In genomic region chr12:54587315-54587821, GRCh38 we compare ENCODE assay signal across 12 cellular contexts. TPM values are rescaled to one million over a fixed set of nuclear protein-coding genes. Genes with fewer than 3 reads are reported as not detected.
DNase-seq lines count a peak whose midpoint lies in the region; TF ChIP-seq lines count a peak whose summit lies in the region.
"Had no signal": no experiment of that assay in that cellular context is flagged by ENCODE, and none has a peak within 500 bp of the region (broad histone marks: within the 10 kb centered on the region; RNA-seq: fewer than 3 reads in every experiment).

No MANE protein-coding gene starts in this region.

- WGBS in esophagus squamous epithelium, 2 donors: 50 to 64% methylated on average over 5 of the region's 5 CpGs

- TF ChIP-seq POLR2A in esophagus squamous epithelium (IDR thresholded peaks at IDR 0.05): no peak

- H3K36me3 ChIP-seq in esophagus squamous epithelium: no peaks in the 10 kb centered on the region

- H3K27me3 Mint-ChIP-seq in activated naive CD4-positive, alpha-beta T cell treated with anti-CD3 and anti-CD28 coated beads, Interleukin-2, amount 10 ng/mL, durations not matched to agents 7 days and 5 days: peaks cover 96% of the 10 kb centered on the region

- DNase-seq in NCI-H1417 (lab: John Stamatoyannopoulos, UW): peak in 2 of 3 experiments; percentile 28 to 45
- no peak for DNase-seq in NCI-H1417 treated with DMSO at 0.1 percent for 48 hours (lab: John Stamatoyannopoulos, UW)
- DNase-seq in esophagus squamous epithelium (lab: John Stamatoyannopoulos, UW): no peak
- DNase-seq in midbrain (lab: John Stamatoyannopoulos, UW): peak; percentile 22
- DNase-seq in activated naive CD4-positive, alpha-beta T cell treated with anti-CD3 and anti-CD28 coated beads, Interleukin-2, amount 10 ng/mL, durations not matched to agents 7 days and 5 days: no peak
- no peak for DNase-seq in GM03348 (ENCODE audit: low spot score)
- DNase-seq in GM13976 (ENCODE audit: low spot score): no peak
- DNase-seq: activated CD8-positive, alpha-beta memory T cell treated with anti-CD3 and anti-CD28 coated beads for 24 hours; NCI-H446 treated with DMSO at 0.1 percent for 48 hours had no signal

- intact Hi-C loops in esophagus squamous epithelium (cut with DNase I): no loop called here

- H3K27ac Mint-ChIP-seq in activated naive CD4-positive, alpha-beta T cell treated with anti-CD3 and anti-CD28 coated beads, Interleukin-2, amount 10 ng/mL, durations not matched to agents 7 days and 5 days: no peak overlapping the region

- CTCF ChIA-PET in activated naive CD4-positive, alpha-beta T cell treated with anti-CD3 and anti-CD28 coated beads, Interleukin-2, amount 10 ng/mL, durations not matched to agents 7 days and 5 days (lab: Charles Lee): interaction anchor here (0.9 to 2.3 kb wide), 2 partner anchors 8 to 11 kb away, joined by 3 to 10 read pairs; no protein-coding TSS in a partner anchor

- no peak for TF ChIP-seq CTCF in esophagus squamous epithelium (IDR thresholded peaks at IDR 0.05)
- TF ChIP-seq CTCF in GM13976 (IDR thresholded peaks at IDR 0.05; ENCODE audit: borderline replicate concordance, control extremely low read depth, extremely low read depth, insufficient read depth, missing control alignments): no peak

- no peak overlapping the region for H3K27ac ChIP-seq in esophagus squamous epithelium
- peak overlapping the region; percentile 17 for H3K27ac ChIP-seq in temporal lobe (ENCODE audit: low read depth, low read length)
- H3K27ac ChIP-seq: KMS-11 had no signal

- peak overlapping the region in 3 of 4 donors; percentile 43 to 72 (median 55) for H3K4me3 ChIP-seq in esophagus squamous epithelium

- H3K36me3 Mint-ChIP-seq in activated naive CD4-positive, alpha-beta T cell treated with anti-CD3 and anti-CD28 coated beads, Interleukin-2, amount 10 ng/mL, durations not matched to agents 7 days and 5 days: no peaks in the 10 kb centered on the region

- peaks cover 0 to 83% (median 0%) of the 10 kb centered on the region in 4 donors for H3K27me3 ChIP-seq in esophagus squamous epithelium

- no peaks in the 10 kb centered on the region for H3K9me3 ChIP-seq in esophagus squamous epithelium

- peaks cover 8 to 21% (median 9%) of the 10 kb centered on the region in 3 donors for H3K4me1 ChIP-seq in esophagus squamous epithelium

- H3K4me1 Mint-ChIP-seq in activated naive CD4-positive, alpha-beta T cell treated with anti-CD3 and anti-CD28 coated beads, Interleukin-2, amount 10 ng/mL, durations not matched to agents 7 days and 5 days: peaks cover 10% of the 10 kb centered on the region

- H3K9me3 Mint-ChIP-seq in activated naive CD4-positive, alpha-beta T cell treated with anti-CD3 and anti-CD28 coated beads, Interleukin-2, amount 10 ng/mL, durations not matched to agents 7 days and 5 days: no peaks in the 10 kb centered on the region

- no peak overlapping the region for H3K4me3 Mint-ChIP-seq in activated naive CD4-positive, alpha-beta T cell treated with anti-CD3 and anti-CD28 coated beads, Interleukin-2, amount 10 ng/mL, durations not matched to agents 7 days and 5 days

- in situ Hi-C loops in GM13976 (cut with MboI; ENCODE audit: low sequenced_read_pairs, unreplicated experiment): no loop called here

RNA-seq across cellular contexts. Expression of gene PPP1R1A, which starts 1.1 kb away (rescaled TPM):
- total RNA-seq in esophagus squamous epithelium: 1 to 10 TPM in 1 of 4 donors, under 1 TPM in 2, not detected in 1; 0.15 to 1.9 (median 0.26) TPM
- 7.9 TPM for total RNA-seq in temporal lobe

RNA-seq across cellular contexts. Expression of gene PDE1B, which starts 38.0 kb away (rescaled TPM):
- total RNA-seq in esophagus squamous epithelium (1 to 10 TPM in 3 of 4 donors, under 1 TPM in 1; 0.91 to 6.5 (median 1.4) TPM), temporal lobe (3.7 TPM)
- total RNA-seq: osteoblast had no signal

RNA-seq across cellular contexts. Expression of gene LACRT, which starts 47.3 kb away (rescaled TPM):
- total RNA-seq in esophagus squamous epithelium (not detected), temporal lobe (not detected)
- total RNA-seq: osteoblast had no signal

Comparison
In these comparisons a context has a peak if more than half of its experiments do, and no peak if none do; other contexts are left out.
1. DNase-seq: peak in NCI-H1417 (2 of 3) and midbrain (single experiment); none in NCI-H1417 treated with DMSO at 0.1 percent for 48 hours (single experiment), esophagus squamous epithelium (single experiment), activated naive CD4-positive, alpha-beta T cell treated with anti-CD3 and anti-CD28 coated beads, Interleukin-2, amount 10 ng/mL, durations not matched to agents 7 days and 5 days (single experiment), GM03348 (single experiment) and GM13976 (single experiment).